17 cellular contexts compared by ENCODE assay signal in genomic region chrX:40694833-40695232, GRCh38. TPM values are rescaled to one million over a fixed set of nuclear protein-coding genes. Genes with fewer than 3 reads are reported as not detected.
A peak's percentile ranks its signal among the peaks of the same experiment; 100 is the strongest.
DNase-seq lines count a peak whose midpoint lies in the region; ATAC-seq and TF ChIP-seq lines count a peak whose summit lies in the region.
"Had no signal": no experiment of that assay in that cellular context is flagged by ENCODE, and none has a peak within 500 bp of the region (broad histone marks: within the 10 kb centered on the region; RNA-seq: fewer than 3 reads in every experiment).

No MANE protein-coding gene starts in this region.

- DNase-seq in EL (peak; percentile 1), WTC11 (ENCODE audit: low spot score) (no peak), dermis blood vessel endothelial cell (peak; percentile 8), iris pigment epithelial cell (ENCODE audit: low read depth) (peak; percentile 54), CD14-positive monocyte (ENCODE audit: low spot score) (no peak)
- DNase-seq in activated naive CD4-positive, alpha-beta T cell treated with Interleukin-2 at 50 U/mL for 16 hours: no peak
- no peak for DNase-seq in activated CD8-positive, alpha-beta memory T cell treated with anti-CD3 and anti-CD28 coated beads, Interleukin-2, amount 10 ng/mL, durations not matched to agents 7 days and 5 days
- DNase-seq: CD8-positive, alpha-beta memory T cell; DMS79; NCI-H1417 treated with DMSO at 0.1 percent for 48 hours; NCI-H1930; NCI-H446; NK-92 treated with Interleukin-12 subunit alpha and Interleukin-12 subunit beta, amount 100 ng/mL, for 24 hours; SHP77 treated with DMSO at 0.1 percent for 48 hours had no signal

- H3K9me3 Mint-ChIP-seq in WTC11: no peaks in the 10 kb centered on the region
- H3K9me3 Mint-ChIP-seq in CD14-positive monocyte: peaks cover 0 to 4% (median 0%) of the 10 kb centered on the region in 7 donors
- H3K9me3 Mint-ChIP-seq in activated CD8-positive, alpha-beta memory T cell treated with anti-CD3 and anti-CD28 coated beads, Interleukin-2, amount 10 ng/mL, durations not matched to agents 7 days and 5 days (ENCODE audit: low read depth): no peaks in the 10 kb centered on the region
- H3K9me3 Mint-ChIP-seq: CD8-positive, alpha-beta memory T cell; IgD-negative memory B cell had no signal

- H3K4me1 Mint-ChIP-seq in WTC11 (no peaks in the 10 kb centered on the region), CD14-positive monocyte (no peaks in the 10 kb centered on the region)
- H3K4me1 Mint-ChIP-seq in activated CD8-positive, alpha-beta memory T cell treated with anti-CD3 and anti-CD28 coated beads, Interleukin-2, amount 10 ng/mL, durations not matched to agents 7 days and 5 days: no peaks in the 10 kb centered on the region
- H3K4me1 Mint-ChIP-seq: CD8-positive, alpha-beta memory T cell had no signal

- H3K27me3 Mint-ChIP-seq in WTC11 (ENCODE audit: low read depth): no peaks in the 10 kb centered on the region
- H3K27me3 Mint-ChIP-seq in CD14-positive monocyte (ENCODE audit: low read depth in 3 of 3): peaks cover 0 to 27% (median 0%) of the 10 kb centered on the region in 3 donors
- no peaks in the 10 kb centered on the region for H3K27me3 Mint-ChIP-seq in activated CD8-positive, alpha-beta memory T cell treated with anti-CD3 and anti-CD28 coated beads, Interleukin-2, amount 10 ng/mL, durations not matched to agents 7 days and 5 days
- H3K27me3 Mint-ChIP-seq: CD8-positive, alpha-beta memory T cell; IgD-negative memory B cell had no signal

- TF ChIP-seq CTCF in WTC11 (IDR thresholded peaks at IDR 0.05) (no peak), CD14-positive monocyte (IDR thresholded peaks at IDR 0.05) (no peak)

- H3K4me3 Mint-ChIP-seq in WTC11: no peak overlapping the region
- no peak overlapping the region for H3K4me3 Mint-ChIP-seq in CD14-positive monocyte
- no peak overlapping the region for H3K4me3 Mint-ChIP-seq in activated CD8-positive, alpha-beta memory T cell treated with anti-CD3 and anti-CD28 coated beads, Interleukin-2, amount 10 ng/mL, durations not matched to agents 7 days and 5 days
- H3K4me3 Mint-ChIP-seq: CD8-positive, alpha-beta memory T cell; IgD-negative memory B cell had no signal

- POLR2A ChIA-PET in WTC11 (lab: Charles Lee): no interaction called here

- peaks cover 67% of the 10 kb centered on the region for H3K36me3 Mint-ChIP-seq in WTC11
- peaks cover 51 to 72% of the 10 kb centered on the region in 2 donors for H3K36me3 Mint-ChIP-seq in CD14-positive monocyte
- H3K36me3 Mint-ChIP-seq in activated CD8-positive, alpha-beta memory T cell treated with anti-CD3 and anti-CD28 coated beads, Interleukin-2, amount 10 ng/mL, durations not matched to agents 7 days and 5 days: peaks cover 28% of the 10 kb centered on the region

- H3K27ac Mint-ChIP-seq in WTC11 (peak overlapping the region; percentile 16; the same call in 1 of the 2 replicates), CD14-positive monocyte (peak overlapping the region in 1 of 7 donors; percentile 15)
- H3K27ac Mint-ChIP-seq in activated CD8-positive, alpha-beta memory T cell treated with anti-CD3 and anti-CD28 coated beads, Interleukin-2, amount 10 ng/mL, durations not matched to agents 7 days and 5 days: no peak overlapping the region
- H3K27ac Mint-ChIP-seq: IgD-negative memory B cell had no signal

- ATAC-seq in WTC11 (no peak), HG03135 (IDR thresholded peaks at IDR 0.05; ENCODE audit: unreplicated experiment) (no peak)
- ATAC-seq in activated CD8-positive, alpha-beta memory T cell treated with anti-CD3 and anti-CD28 coated beads, Interleukin-2, amount 10 ng/mL, durations not matched to agents 7 days and 5 days: no peak
- ATAC-seq: GM12878 had no signal

- intact Hi-C loops in CD14-positive monocyte (cut with micrococcal nuclease): no loop called here

- CTCF ChIA-PET in WTC11 (lab: Charles Lee): no interaction called here
- CTCF ChIA-PET in activated CD8-positive, alpha-beta memory T cell treated with anti-CD3 and anti-CD28 coated beads, Interleukin-2, amount 10 ng/mL, durations not matched to agents 7 days and 5 days (lab: Charles Lee): interaction anchor here (1.4 kb wide), 1 partner anchor 18 kb away, joined by 3 read pairs; no protein-coding TSS in a partner anchor

TF ChIP-seq in WTC11, 78 proteins besides CTCF, POLR2A, EP300 and RAD21 (continues in another document):
- no peak for TF ChIP-seq ETV6 (CRISPR knock-in tag; IDR thresholded peaks at IDR 0.05)
- no peak for TF ChIP-seq ELF4 (CRISPR knock-in tag; IDR thresholded peaks at IDR 0.05; ENCODE audit: low read depth)
- TF ChIP-seq ZNF512 (CRISPR knock-in tag; IDR thresholded peaks at IDR 0.05; ENCODE audit: borderline replicate concordance): no peak
- no peak for TF ChIP-seq ARID4B (CRISPR knock-in tag; IDR thresholded peaks at IDR 0.05; ENCODE audit: borderline replicate concordance)
- no peak for TF ChIP-seq TEAD4 (CRISPR knock-in tag; IDR thresholded peaks at IDR 0.05)
- no peak for TF ChIP-seq USF1 (CRISPR knock-in tag; IDR thresholded peaks at IDR 0.05)

RNA-seq across cellular contexts. Expression of gene MED14, which starts 40.5 kb away (rescaled TPM):
- total RNA-seq in WTC11 (2021) (83.3 to 111 TPM (median 104 TPM) in 3 replicates), dermis blood vessel endothelial cell (26.7 and 37.2 TPM in 2 replicates)
- polyA plus RNA-seq in CD14-positive monocyte: 1 to 10 TPM; 3.6 to 6.8 TPM
- total RNA-seq in activated CD8-positive, alpha-beta memory T cell treated with anti-CD3 and anti-CD28 coated beads, Interleukin-2, amount 10 ng/mL, durations not matched to agents 7 days and 5 days: 10 to 100 TPM; 44.9 to 47.7 TPM

RNA-seq across cellular contexts. Expression of gene CXorf38, which starts 47.5 kb away (rescaled TPM):
- total RNA-seq in WTC11 (2021): 10.0 to 10.4 TPM (median 10.0 TPM) in 3 replicates
- total RNA-seq in dermis blood vessel endothelial cell: 16.5 and 17.1 TPM in 2 replicates
- 10 to 100 TPM; 39.5 to 51.2 TPM for polyA plus RNA-seq in CD14-positive monocyte
- 10 to 100 TPM; 22.8 to 23.7 TPM for total RNA-seq in activated CD8-positive, alpha-beta memory T cell treated with anti-CD3 and anti-CD28 coated beads, Interleukin-2, amount 10 ng/mL, durations not matched to agents 7 days and 5 days

Comparison
In these comparisons a context has a peak if more than half of its experiments do, and no peak if none do; other contexts are left out.
1. DNase-seq: peak in EL (single experiment), dermis blood vessel endothelial cell (single experiment) and iris pigment epithelial cell (single experiment); none in WTC11 (single experiment), CD14-positive monocyte (single experiment), activated naive CD4-positive, alpha-beta T cell treated with Interleukin-2 at 50 U/mL for 16 hours (single experiment) and activated CD8-positive, alpha-beta memory T cell treated with anti-CD3 and anti-CD28 coated beads, Interleukin-2, amount 10 ng/mL, durations not matched to agents 7 days and 5 days (single experiment).